10 cellular contexts compared by ENCODE assay signal in the genomic region with DNA sequence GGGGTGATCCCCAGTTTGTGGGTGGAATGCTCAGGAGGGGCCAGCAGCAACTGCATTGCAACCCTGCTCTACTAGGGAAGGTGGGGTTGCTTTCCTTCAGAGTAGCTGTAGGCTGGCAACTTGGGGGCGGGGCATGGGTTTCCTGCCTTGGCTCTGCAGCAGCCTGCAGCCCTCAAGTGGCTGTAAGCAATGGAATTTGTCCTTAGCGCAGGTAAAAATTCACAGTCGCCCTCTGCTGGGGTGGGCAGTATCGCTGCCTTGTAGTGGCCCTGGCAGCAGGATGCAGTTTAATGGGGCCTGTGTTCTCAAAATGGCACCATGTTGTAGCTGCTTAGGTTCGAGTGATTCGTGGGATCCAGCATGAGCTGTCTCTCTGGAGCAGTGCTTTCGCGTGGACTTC. TPM values are rescaled to one million over a fixed set of nuclear protein-coding genes. Genes with fewer than 3 reads are reported as not detected.
DNase-seq lines count a peak whose midpoint lies in the region; ATAC-seq and TF ChIP-seq lines count a peak whose summit lies in the region.
"Had no signal": no experiment of that assay in that cellular context is flagged by ENCODE, and none has a peak within 500 bp of the region (broad histone marks: within the 10 kb centered on the region; RNA-seq: fewer than 3 reads in every experiment).

No MANE protein-coding gene starts in this region.

- no peaks in the 10 kb centered on the region for H3K9me2 ChIP-seq in HCT116 (ENCODE audit: insufficient read depth)

- peaks cover 100% of the 10 kb centered on the region for H3K79me2 ChIP-seq in HCT116 (ENCODE audit: insufficient read depth, low read length)

- no peak for TF ChIP-seq RAD21 in HCT116 (IDR thresholded peaks at IDR 0.05; ENCODE audit: low read depth)

- H3K4me1 ChIP-seq in HCT116 (ENCODE audit: control insufficient read depth in 1 of 2, insufficient read depth in 2 of 2, low read length in 2 of 2) (peaks cover 0 to 12% of the 10 kb centered on the region in 2 experiments; a peak in 1 of 4 replicates), iPS DF 6.9 (ENCODE audit: control insufficient read depth, insufficient read depth, low read length) (peaks cover 8% of the 10 kb centered on the region)

- peak overlapping the region; percentile 19 for H3K27ac Mint-ChIP-seq in activated CD8-positive, alpha-beta T cell treated with anti-CD3 and anti-CD28 coated beads, Interleukin-2, amount 10 ng/mL, durations not matched to agents 7 days and 5 days

- RAD21 ChIA-PET in HCT116 (lab: Charles Lee; ENCODE audit: low non-redundant PET in 1 of 2, low total read pairs in 2 of 2, uncharacterized antibody in 2 of 2, unreplicated experiment in 2 of 2): no interaction called here

- TF ChIP-seq CTCF in 22Rv1 (IDR thresholded peaks at IDR 0.05) (peak; percentile 18), HCT116 (IDR thresholded peaks at IDR 0.05 in 2 of 3, conservative IDR thresholded peaks at IDR 0.05 in 1 of 3; ENCODE audit: borderline replicate concordance in 1 of 3, insufficient read depth in 1 of 3, low read depth in 2 of 3, low read length in 2 of 3) (peak in 2 of 3 experiments; percentile 22 to 24; a peak in 2 of 6 replicates)

- no peak overlapping the region for H3K4me3 Mint-ChIP-seq in activated CD8-positive, alpha-beta T cell treated with anti-CD3 and anti-CD28 coated beads, Interleukin-2, amount 10 ng/mL, durations not matched to agents 7 days and 5 days

- intact Hi-C loops in HCT116 (cut with micrococcal nuclease): no loop called here

- no peak for TF ChIP-seq POLR2A in HCT116 (IDR thresholded peaks at IDR 0.05; ENCODE audit: borderline replicate concordance, extremely low read depth, insufficient read depth, insufficient read length)

- H3K36me3 ChIP-seq in HCT116 (ENCODE audit: control insufficient read depth in 1 of 2, insufficient read depth in 2 of 2, low read length in 2 of 2): no peaks in the 10 kb centered on the region
- H3K36me3 ChIP-seq in iPS DF 6.9 (ENCODE audit: control insufficient read depth, insufficient read depth, low read length): no peaks in the 10 kb centered on the region

- ATAC-seq in HCT116: peak; percentile 58
- peak; percentile 56 for ATAC-seq in activated CD8-positive, alpha-beta T cell treated with anti-CD3 and anti-CD28 coated beads, Interleukin-2, amount 10 ng/mL, durations not matched to agents 7 days and 5 days

- peaks cover 70% of the 10 kb centered on the region for H3K4me1 Mint-ChIP-seq in activated CD8-positive, alpha-beta T cell treated with anti-CD3 and anti-CD28 coated beads, Interleukin-2, amount 10 ng/mL, durations not matched to agents 7 days and 5 days (ENCODE audit: low read depth)

- no peak overlapping the region for H3K4me3 ChIP-seq in HCT116 (replicated peaks in 1 of 2; ENCODE audit: low read depth in 1 of 2, low read length in 2 of 2)
- no peak overlapping the region for H3K4me3 ChIP-seq in iPS DF 6.9 (ENCODE audit: low read length)
- H3K4me3 ChIP-seq: dorsolateral prefrontal cortex had no signal

- H3K27ac ChIP-seq in 22Rv1: no peak overlapping the region; the same call in 1 of the 2 replicates
- no peak overlapping the region for H3K27ac ChIP-seq in HCT116 (ENCODE audit: low read depth, low read length)
- no peak overlapping the region for H3K27ac ChIP-seq in iPS DF 6.9 (ENCODE audit: low read length)
- H3K27ac ChIP-seq: dorsolateral prefrontal cortex had no signal

- DNase-seq in HCT116 (ENCODE audit: low read depth, low spot score) (no peak), iPS DF 6.9 (ENCODE audit: low read depth, low spot score) (peak; percentile 66), cerebellum (ENCODE audit: low spot score) (no peak), NCI-H2029 treated with DMSO at 0.1 percent for 48 hours (lab: John Stamatoyannopoulos, UW) (no peak), SIG-M5 (lab: John Stamatoyannopoulos, UW) (no peak), NCI-H187 treated with DMSO at 0.1 percent for 48 hours (lab: John Stamatoyannopoulos, UW) (no peak)
- peak; percentile 50 for DNase-seq in activated CD8-positive, alpha-beta T cell treated with anti-CD3 and anti-CD28 coated beads, Interleukin-2, amount 10 ng/mL, durations not matched to agents 7 days and 5 days
- DNase-seq: dorsolateral prefrontal cortex, head of caudate nucleus had no signal

- H3K27me3 Mint-ChIP-seq in activated CD8-positive, alpha-beta T cell treated with anti-CD3 and anti-CD28 coated beads, Interleukin-2, amount 10 ng/mL, durations not matched to agents 7 days and 5 days (ENCODE audit: low read depth): no peaks in the 10 kb centered on the region

- no CpG with 5 or more reads among the region's 8 CpGs for WGBS in iPS DF 6.9 (ENCODE audit: insufficient coverage, insufficient read length)

- H3K27me3 ChIP-seq in HCT116 (ENCODE audit: insufficient read depth, low read length) (no peaks in the 10 kb centered on the region), iPS DF 6.9 (ENCODE audit: control insufficient read depth, insufficient read depth, low read length) (no peaks in the 10 kb centered on the region)
- H3K27me3 ChIP-seq: dorsolateral prefrontal cortex had no signal

- no peak overlapping the region for H2AFZ ChIP-seq in HCT116 (ENCODE audit: low read depth, low read length, poor library complexity, severe bottlenecking)

- no peaks in the 10 kb centered on the region for H3K9me3 ChIP-seq in HCT116 (ENCODE audit: control insufficient read depth in 1 of 2, insufficient read depth in 1 of 2, low read depth in 1 of 2, low read length in 2 of 2)
- no peaks in the 10 kb centered on the region for H3K9me3 ChIP-seq in iPS DF 6.9 (ENCODE audit: control insufficient read depth, insufficient read depth, low read length)

- POLR2A ChIA-PET in HCT116 (lab: Charles Lee): no interaction called here
- POLR2A ChIA-PET in activated CD8-positive, alpha-beta T cell treated with anti-CD3 and anti-CD28 coated beads, Interleukin-2, amount 10 ng/mL, durations not matched to agents 7 days and 5 days (lab: Charles Lee): no interaction called here

- CTCF ChIA-PET in HCT116 (lab: Charles Lee): interaction anchor here (0.8 to 1.2 kb wide), 3 partner anchors 12 to 73 kb away, joined by 3 to 4 read pairs (median 3); no protein-coding TSS in a partner anchor
- CTCF ChIA-PET in activated CD8-positive, alpha-beta T cell treated with anti-CD3 and anti-CD28 coated beads, Interleukin-2, amount 10 ng/mL, durations not matched to agents 7 days and 5 days (lab: Charles Lee): interaction anchor here (0.7 to 1.2 kb wide), 4 partner anchors 10 to 30 kb away, joined by 3 to 4 read pairs (median 3); partner anchors contain the start of gene STT3B

- no TSS peak for BruUV-seq in HCT116 (replicated peaks; lab: Mats Ljungman, UMichigan)

- peaks cover 31% of the 10 kb centered on the region for H3K9me3 Mint-ChIP-seq in activated CD8-positive, alpha-beta T cell treated with anti-CD3 and anti-CD28 coated beads, Interleukin-2, amount 10 ng/mL, durations not matched to agents 7 days and 5 days (ENCODE audit: insufficient read depth)

- peaks cover 68% of the 10 kb centered on the region; the same call in 1 of the 2 replicates for H4K20me1 ChIP-seq in HCT116 (ENCODE audit: insufficient read depth)

- H3K9ac ChIP-seq in HCT116 (ENCODE audit: low read length): no peak overlapping the region

- H3K4me2 ChIP-seq in HCT116 (ENCODE audit: low read length): no peak overlapping the region

- peaks cover 41% of the 10 kb centered on the region for H3K36me3 Mint-ChIP-seq in activated CD8-positive, alpha-beta T cell treated with anti-CD3 and anti-CD28 coated beads, Interleukin-2, amount 10 ng/mL, durations not matched to agents 7 days and 5 days (ENCODE audit: low read depth)

TF ChIP-seq in HCT116, 20 proteins besides CTCF, POLR2A, EP300 and RAD21:
- TF ChIP-seq ELF1 (IDR thresholded peaks at IDR 0.05; ENCODE audit: borderline replicate concordance, low read depth) (no peak), SP1 (IDR thresholded peaks at IDR 0.05; ENCODE audit: low read depth) (no peak), JUND (IDR thresholded peaks at IDR 0.05) (no peak), CEBPB (IDR thresholded peaks at IDR 0.05; ENCODE audit: low read depth) (no peak)
- TF ChIP-seq, protein P1, sequence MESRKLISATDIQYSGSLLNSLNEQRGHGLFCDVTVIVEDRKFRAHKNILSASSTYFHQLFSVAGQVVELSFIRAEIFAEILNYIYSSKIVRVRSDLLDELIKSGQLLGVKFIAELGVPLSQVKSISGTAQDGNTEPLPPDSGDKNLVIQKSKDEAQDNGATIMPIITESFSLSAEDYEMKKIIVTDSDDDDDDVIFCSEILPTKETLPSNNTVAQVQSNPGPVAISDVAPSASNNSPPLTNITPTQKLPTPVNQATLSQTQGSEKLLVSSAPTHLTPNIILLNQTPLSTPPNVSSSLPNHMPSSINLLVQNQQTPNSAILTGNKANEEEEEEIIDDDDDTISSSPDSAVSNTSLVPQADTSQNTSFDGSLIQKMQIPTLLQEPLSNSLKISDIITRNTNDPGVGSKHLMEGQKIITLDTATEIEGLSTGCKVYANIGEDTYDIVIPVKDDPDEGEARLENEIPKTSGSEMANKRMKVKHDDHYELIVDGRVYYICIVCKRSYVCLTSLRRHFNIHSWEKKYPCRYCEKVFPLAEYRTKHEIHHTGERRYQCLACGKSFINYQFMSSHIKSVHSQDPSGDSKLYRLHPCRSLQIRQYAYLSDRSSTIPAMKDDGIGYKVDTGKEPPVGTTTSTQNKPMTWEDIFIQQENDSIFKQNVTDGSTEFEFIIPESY (IDR thresholded peaks at IDR 0.05; ENCODE audit: extremely low read depth, insufficient replicate concordance, low read length): no peak
TF ChIP-seq in HCT116: peak in this region for 0.

RNA-seq across cellular contexts. Expression of gene STT3B, which starts 29.8 kb away (rescaled TPM):
- total RNA-seq in HCT116 (2021; ENCODE audit: unreplicated experiment) (131 TPM), cerebellum (95.2 TPM)
- 42.6 and 54.3 TPM in 2 replicates for polyA plus RNA-seq in HCT116 (2012)
- 100 to 1,000 TPM; 137 to 140 TPM for total RNA-seq in activated CD8-positive, alpha-beta T cell treated with anti-CD3 and anti-CD28 coated beads, Interleukin-2, amount 10 ng/mL, durations not matched to agents 7 days and 5 days

Comparison
In these comparisons a context has a peak if more than half of its experiments do, and no peak if none do; other contexts are left out.
1. DNase-seq: peak in activated CD8-positive, alpha-beta T cell treated with anti-CD3 and anti-CD28 coated beads, Interleukin-2, amount 10 ng/mL, durations not matched to agents 7 days and 5 days (single experiment) and iPS DF 6.9 (single experiment); none in HCT116 (single experiment), cerebellum (single experiment), NCI-H2029 treated with DMSO at 0.1 percent for 48 hours (single experiment), SIG-M5 (single experiment) and NCI-H187 treated with DMSO at 0.1 percent for 48 hours (single experiment).